In genomic region chr18:62460851-62461300, GRCh38 we compare ENCODE assay signal across 17 cellular contexts.
DNase-seq lines count a peak whose midpoint lies in the region; ATAC-seq, FAIRE-seq and TF ChIP-seq lines count a peak whose summit lies in the region.
"Had no signal": no experiment of that assay in that cellular context is flagged by ENCODE, and none has a peak within 500 bp of the region (broad histone marks: within the 10 kb centered on the region; RNA-seq: fewer than 3 reads in every experiment).

No MANE protein-coding gene starts in this region.

- no peaks in the 10 kb centered on the region for H3K9me3 ChIP-seq in mesenchymal stem cell (ENCODE audit: control insufficient read depth, low read length)
- H3K9me3 ChIP-seq: SJCRH30, suprapubic skin had no signal

- no peak overlapping the region for H2AFZ ChIP-seq in mesenchymal stem cell (ENCODE audit: low read depth, low read length)

- no peaks in the 10 kb centered on the region for H3K4me1 ChIP-seq in mesenchymal stem cell (ENCODE audit: control insufficient read depth, insufficient read depth, low read depth, low read length)
- H3K4me1 ChIP-seq: SJCRH30, suprapubic skin had no signal

- H3K18ac ChIP-seq in mesenchymal stem cell (ENCODE audit: low read depth in 1 of 2, low read length in 2 of 2): no peak overlapping the region

- H3K4ac ChIP-seq in mesenchymal stem cell (ENCODE audit: low read depth in 1 of 2, low read length in 2 of 2): no peak overlapping the region

- H2BK5ac ChIP-seq in mesenchymal stem cell (ENCODE audit: low read depth, low read length, poor library complexity, severe bottlenecking): no peak overlapping the region

- 67% methylated on average over 1 of the region's 1 CpG for WGBS in mesenchymal stem cell

- ATAC-seq in GM21381 (IDR thresholded peaks at IDR 0.05; ENCODE audit: unreplicated experiment) (no peak), GM19463 (IDR thresholded peaks at IDR 0.05; ENCODE audit: unreplicated experiment) (no peak)

- H2AK5ac ChIP-seq in mesenchymal stem cell (ENCODE audit: low read length, severe bottlenecking): no peak overlapping the region

- peak; percentile 50 for FAIRE-seq in H54 (lab: Jason Lieb, UNC)

- no peak overlapping the region for H2BK15ac ChIP-seq in mesenchymal stem cell (ENCODE audit: low read depth, poor library complexity, severe bottlenecking)

- DNase-seq in H54 (ENCODE audit: insufficient read length, low spot score) (no peak), NCI-H2227 (lab: John Stamatoyannopoulos, UW; ENCODE audit: unreplicated experiment) (peak; percentile 32), choroid plexus epithelial cell (ENCODE audit: low read depth) (peak; percentile 68), mesenchymal stem cell (peak; percentile 61), hippocampal formation (lab: John Stamatoyannopoulos, UW) (no peak), retina (no peak)
- DNase-seq: activated B cell treated with CpG ODN at 0.5 μM for 24 hours; activated CD8-positive, alpha-beta memory T cell treated with anti-CD3 and anti-CD28 coated beads, Interleukin-2, amount 50 U/mL, for 48 hours; H7; kidney; naive B cell; NCI-H1092 treated with DMSO at 0.1 percent for 48 hours; SJCRH30 had no signal

- H3K4me3 ChIP-seq in choroid plexus epithelial cell (ENCODE audit: low read depth, low read length) (no peak overlapping the region), mesenchymal stem cell (ENCODE audit: insufficient read depth in 1 of 2, low read depth in 1 of 2, low read length in 2 of 2) (no peak overlapping the region)
- H3K4me3 ChIP-seq: SJCRH30, suprapubic skin had no signal

- no peak overlapping the region for H4K91ac ChIP-seq in mesenchymal stem cell (ENCODE audit: low read length)

- H3K9ac ChIP-seq in mesenchymal stem cell (ENCODE audit: low read length): peak overlapping the region; percentile 5

- TF ChIP-seq CTCF in choroid plexus epithelial cell (conservative IDR thresholded peaks at IDR 0.05; ENCODE audit: low read depth, low read length): no peak

- no peaks in the 10 kb centered on the region for H3K79me1 ChIP-seq in mesenchymal stem cell (replicated peaks; ENCODE audit: low read length, poor library complexity, severe bottlenecking)

- no peak overlapping the region for H2BK120ac ChIP-seq in mesenchymal stem cell (ENCODE audit: low read depth, low read length)

- no peaks in the 10 kb centered on the region for H3K27me3 ChIP-seq in mesenchymal stem cell (ENCODE audit: control insufficient read depth in 1 of 2, insufficient read depth in 1 of 2, low read length in 2 of 2)
- H3K27me3 ChIP-seq: SJCRH30, suprapubic skin had no signal

- no peak overlapping the region for H3K4me2 ChIP-seq in mesenchymal stem cell (ENCODE audit: low read length, poor library complexity, severe bottlenecking)

- no peak overlapping the region for H3K14ac ChIP-seq in mesenchymal stem cell (ENCODE audit: low read length in 2 of 2)

- no peak overlapping the region for H3K27ac ChIP-seq in mesenchymal stem cell (ENCODE audit: low read length, poor library complexity, severe bottlenecking)
- H3K27ac ChIP-seq: C4-2B, SJCRH30, suprapubic skin had no signal

- H4K8ac ChIP-seq in mesenchymal stem cell (ENCODE audit: low read length): no peak overlapping the region

- no peak overlapping the region for H2BK12ac ChIP-seq in mesenchymal stem cell (ENCODE audit: low read length in 2 of 2)

- no peak overlapping the region for H3K23ac ChIP-seq in mesenchymal stem cell (ENCODE audit: low read length in 2 of 2)

- TF ChIP-seq POLR2A in H54 (IDR thresholded peaks at IDR 0.05; ENCODE audit: low read depth, low read length): no peak

- H3K36me3 ChIP-seq in mesenchymal stem cell (ENCODE audit: control insufficient read depth in 1 of 2, insufficient read depth in 2 of 2, low read depth in 1 of 2, low read length in 2 of 2): no peaks in the 10 kb centered on the region
- H3K36me3 ChIP-seq: SJCRH30, suprapubic skin had no signal

Comparison
In these comparisons a context has a peak if more than half of its experiments do, and no peak if none do; other contexts are left out.
1. DNase-seq: peak in NCI-H2227 (single experiment), choroid plexus epithelial cell (single experiment) and mesenchymal stem cell (single experiment); none in H54 (single experiment), hippocampal formation (0 of 2) and retina (single experiment).